In the genomic region with DNA sequence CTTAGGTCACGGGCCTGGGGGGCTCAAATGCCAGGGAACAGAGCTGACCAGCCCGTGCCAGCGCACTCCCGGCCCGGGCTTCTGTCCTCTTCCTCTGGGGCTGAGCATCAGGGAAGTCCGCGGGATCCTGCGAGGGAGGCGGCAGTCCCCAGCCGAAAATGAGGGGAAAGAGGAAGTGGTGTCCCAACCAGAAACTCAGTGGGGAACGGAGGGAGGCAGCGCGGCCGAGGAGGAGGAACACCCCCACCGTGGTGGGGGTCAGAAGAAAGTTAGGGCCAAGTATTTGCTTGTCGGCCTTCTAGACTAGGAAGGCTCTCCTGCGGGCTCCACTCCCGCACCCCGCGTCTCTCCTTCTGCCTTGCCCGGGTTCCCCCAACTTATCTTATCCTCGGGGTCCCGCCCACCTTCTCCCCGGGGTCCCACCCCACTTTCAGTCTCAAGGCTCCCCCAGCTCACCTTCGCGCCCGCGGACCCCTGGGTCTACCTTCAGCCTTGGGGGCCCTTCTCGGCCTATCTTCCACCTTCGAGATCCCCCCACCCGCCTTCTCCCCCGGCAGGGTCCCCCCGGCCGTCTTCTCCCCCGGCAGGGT, we compare ENCODE assay signal across 1 cellular context.
TF ChIP-seq lines count a peak whose summit lies in the region.

No MANE protein-coding gene starts in this region.

TF ChIP-seq in GM12878, 131 proteins besides CTCF, POLR2A, EP300 and RAD21 (continued from another document and continues in another):
- TF ChIP-seq, protein P1, sequence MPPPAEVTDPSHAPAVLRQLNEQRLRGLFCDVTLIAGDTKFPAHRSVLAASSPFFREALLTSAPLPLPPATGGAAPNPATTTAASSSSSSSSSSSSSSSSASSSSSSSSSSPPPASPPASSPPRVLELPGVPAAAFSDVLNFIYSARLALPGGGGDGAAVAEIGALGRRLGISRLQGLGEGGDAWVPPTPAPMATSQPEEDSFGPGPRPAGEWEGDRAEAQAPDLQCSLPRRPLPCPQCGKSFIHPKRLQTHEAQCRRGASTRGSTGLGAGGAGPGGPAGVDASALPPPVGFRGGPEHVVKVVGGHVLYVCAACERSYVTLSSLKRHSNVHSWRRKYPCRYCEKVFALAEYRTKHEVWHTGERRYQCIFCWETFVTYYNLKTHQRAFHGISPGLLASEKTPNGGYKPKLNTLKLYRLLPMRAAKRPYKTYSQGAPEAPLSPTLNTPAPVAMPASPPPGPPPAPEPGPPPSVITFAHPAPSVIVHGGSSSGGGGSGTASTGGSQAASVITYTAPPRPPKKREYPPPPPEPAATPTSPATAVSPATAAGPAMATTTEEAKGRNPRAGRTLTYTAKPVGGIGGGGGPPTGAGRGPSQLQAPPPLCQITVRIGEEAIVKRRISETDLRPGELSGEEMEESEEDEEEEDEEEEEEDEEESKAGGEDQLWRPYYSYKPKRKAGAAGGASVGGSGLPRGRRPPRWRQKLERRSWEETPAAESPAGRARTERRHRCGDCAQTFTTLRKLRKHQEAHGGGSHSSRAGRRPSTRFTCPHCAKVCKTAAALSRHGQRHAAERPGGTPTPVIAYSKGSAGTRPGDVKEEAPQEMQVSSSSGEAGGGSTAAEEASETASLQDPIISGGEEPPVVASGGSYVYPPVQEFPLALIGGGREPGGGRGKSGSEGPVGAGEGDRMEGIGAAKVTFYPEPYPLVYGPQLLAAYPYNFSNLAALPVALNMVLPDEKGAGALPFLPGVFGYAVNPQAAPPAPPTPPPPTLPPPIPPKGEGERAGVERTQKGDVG (CRISPR knock-in tag; IDR thresholded peaks at IDR 0.05), result no peak
- TF ChIP-seq, protein P2, sequence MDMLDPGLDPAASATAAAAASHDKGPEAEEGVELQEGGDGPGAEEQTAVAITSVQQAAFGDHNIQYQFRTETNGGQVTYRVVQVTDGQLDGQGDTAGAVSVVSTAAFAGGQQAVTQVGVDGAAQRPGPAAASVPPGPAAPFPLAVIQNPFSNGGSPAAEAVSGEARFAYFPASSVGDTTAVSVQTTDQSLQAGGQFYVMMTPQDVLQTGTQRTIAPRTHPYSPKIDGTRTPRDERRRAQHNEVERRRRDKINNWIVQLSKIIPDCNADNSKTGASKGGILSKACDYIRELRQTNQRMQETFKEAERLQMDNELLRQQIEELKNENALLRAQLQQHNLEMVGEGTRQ (IDR thresholded peaks at IDR 0.05; ENCODE audit: borderline replicate concordance, low read depth, low read length), result no peak
- TF ChIP-seq RFX5 (IDR thresholded peaks at IDR 0.05; ENCODE audit: low read depth, low read length), result no peak
- no peak for TF ChIP-seq FOXM1 (IDR thresholded peaks at IDR 0.05; ENCODE audit: low read depth, low read length)
- peak; percentile 41; the same call in 1 of the 2 replicates for TF ChIP-seq MTA2 (IDR thresholded peaks at IDR 0.05; ENCODE audit: low read depth)
- TF ChIP-seq SUPT20H (IDR thresholded peaks at IDR 0.05; ENCODE audit: borderline replicate concordance, control insufficient read depth, low read depth, low read length), result no peak
- TF ChIP-seq FOXK2 (IDR thresholded peaks at IDR 0.05), result no peak
- no peak for TF ChIP-seq SREBF2 (IDR thresholded peaks at IDR 0.05; ENCODE audit: low read length)
- TF ChIP-seq, protein P3, sequence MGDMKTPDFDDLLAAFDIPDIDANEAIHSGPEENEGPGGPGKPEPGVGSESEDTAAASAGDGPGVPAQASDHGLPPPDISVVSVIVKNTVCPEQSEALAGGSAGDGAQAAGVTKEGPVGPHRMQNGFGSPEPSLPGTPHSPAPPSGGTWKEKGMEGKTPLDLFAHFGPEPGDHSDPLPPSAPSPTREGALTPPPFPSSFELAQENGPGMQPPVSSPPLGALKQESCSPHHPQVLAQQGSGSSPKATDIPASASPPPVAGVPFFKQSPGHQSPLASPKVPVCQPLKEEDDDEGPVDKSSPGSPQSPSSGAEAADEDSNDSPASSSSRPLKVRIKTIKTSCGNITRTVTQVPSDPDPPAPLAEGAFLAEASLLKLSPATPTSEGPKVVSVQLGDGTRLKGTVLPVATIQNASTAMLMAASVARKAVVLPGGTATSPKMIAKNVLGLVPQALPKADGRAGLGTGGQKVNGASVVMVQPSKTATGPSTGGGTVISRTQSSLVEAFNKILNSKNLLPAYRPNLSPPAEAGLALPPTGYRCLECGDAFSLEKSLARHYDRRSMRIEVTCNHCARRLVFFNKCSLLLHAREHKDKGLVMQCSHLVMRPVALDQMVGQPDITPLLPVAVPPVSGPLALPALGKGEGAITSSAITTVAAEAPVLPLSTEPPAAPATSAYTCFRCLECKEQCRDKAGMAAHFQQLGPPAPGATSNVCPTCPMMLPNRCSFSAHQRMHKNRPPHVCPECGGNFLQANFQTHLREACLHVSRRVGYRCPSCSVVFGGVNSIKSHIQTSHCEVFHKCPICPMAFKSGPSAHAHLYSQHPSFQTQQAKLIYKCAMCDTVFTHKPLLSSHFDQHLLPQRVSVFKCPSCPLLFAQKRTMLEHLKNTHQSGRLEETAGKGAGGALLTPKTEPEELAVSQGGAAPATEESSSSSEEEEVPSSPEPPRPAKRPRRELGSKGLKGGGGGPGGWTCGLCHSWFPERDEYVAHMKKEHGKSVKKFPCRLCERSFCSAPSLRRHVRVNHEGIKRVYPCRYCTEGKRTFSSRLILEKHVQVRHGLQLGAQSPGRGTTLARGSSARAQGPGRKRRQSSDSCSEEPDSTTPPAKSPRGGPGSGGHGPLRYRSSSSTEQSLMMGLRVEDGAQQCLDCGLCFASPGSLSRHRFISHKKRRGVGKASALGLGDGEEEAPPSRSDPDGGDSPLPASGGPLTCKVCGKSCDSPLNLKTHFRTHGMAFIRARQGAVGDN (IDR thresholded peaks at IDR 0.05), result no peak
- TF ChIP-seq PAX8 (IDR thresholded peaks at IDR 0.05), result no peak
- TF ChIP-seq POLR2AphosphoS5 (IDR thresholded peaks at IDR 0.05; ENCODE audit: low read length), result peak; percentile 83
- no peak for TF ChIP-seq SIN3A (IDR thresholded peaks at IDR 0.05; ENCODE audit: low read depth, low read length)
- TF ChIP-seq HDAC2 (IDR thresholded peaks at IDR 0.05), result no peak
- no peak for TF ChIP-seq LARP7 (IDR thresholded peaks at IDR 0.05)
- TF ChIP-seq NR2C2 (IDR thresholded peaks at IDR 0.05; ENCODE audit: borderline replicate concordance, control insufficient read depth, insufficient read length, low read depth), result no peak
- TF ChIP-seq NFXL1 (IDR thresholded peaks at IDR 0.05; ENCODE audit: borderline replicate concordance), result no peak
- TF ChIP-seq, protein P4, sequence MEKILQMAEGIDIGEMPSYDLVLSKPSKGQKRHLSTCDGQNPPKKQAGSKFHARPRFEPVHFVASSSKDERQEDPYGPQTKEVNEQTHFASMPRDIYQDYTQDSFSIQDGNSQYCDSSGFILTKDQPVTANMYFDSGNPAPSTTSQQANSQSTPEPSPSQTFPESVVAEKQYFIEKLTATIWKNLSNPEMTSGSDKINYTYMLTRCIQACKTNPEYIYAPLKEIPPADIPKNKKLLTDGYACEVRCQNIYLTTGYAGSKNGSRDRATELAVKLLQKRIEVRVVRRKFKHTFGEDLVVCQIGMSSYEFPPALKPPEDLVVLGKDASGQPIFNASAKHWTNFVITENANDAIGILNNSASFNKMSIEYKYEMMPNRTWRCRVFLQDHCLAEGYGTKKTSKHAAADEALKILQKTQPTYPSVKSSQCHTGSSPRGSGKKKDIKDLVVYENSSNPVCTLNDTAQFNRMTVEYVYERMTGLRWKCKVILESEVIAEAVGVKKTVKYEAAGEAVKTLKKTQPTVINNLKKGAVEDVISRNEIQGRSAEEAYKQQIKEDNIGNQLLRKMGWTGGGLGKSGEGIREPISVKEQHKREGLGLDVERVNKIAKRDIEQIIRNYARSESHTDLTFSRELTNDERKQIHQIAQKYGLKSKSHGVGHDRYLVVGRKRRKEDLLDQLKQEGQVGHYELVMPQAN (conservative IDR thresholded peaks at IDR 0.05), result peak; percentile 50; the same call in 1 of the 2 replicates
- TF ChIP-seq SPI1 (IDR thresholded peaks at IDR 0.05; ENCODE audit: borderline replicate concordance, insufficient read depth, low read depth, low read length), result peak; percentile 94
- no peak for TF ChIP-seq FOS (IDR thresholded peaks at IDR 0.05; ENCODE audit: borderline replicate concordance, extremely low read depth, insufficient read length)
- TF ChIP-seq, protein P5, sequence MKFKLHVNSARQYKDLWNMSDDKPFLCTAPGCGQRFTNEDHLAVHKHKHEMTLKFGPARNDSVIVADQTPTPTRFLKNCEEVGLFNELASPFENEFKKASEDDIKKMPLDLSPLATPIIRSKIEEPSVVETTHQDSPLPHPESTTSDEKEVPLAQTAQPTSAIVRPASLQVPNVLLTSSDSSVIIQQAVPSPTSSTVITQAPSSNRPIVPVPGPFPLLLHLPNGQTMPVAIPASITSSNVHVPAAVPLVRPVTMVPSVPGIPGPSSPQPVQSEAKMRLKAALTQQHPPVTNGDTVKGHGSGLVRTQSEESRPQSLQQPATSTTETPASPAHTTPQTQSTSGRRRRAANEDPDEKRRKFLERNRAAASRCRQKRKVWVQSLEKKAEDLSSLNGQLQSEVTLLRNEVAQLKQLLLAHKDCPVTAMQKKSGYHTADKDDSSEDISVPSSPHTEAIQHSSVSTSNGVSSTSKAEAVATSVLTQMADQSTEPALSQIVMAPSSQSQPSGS (IDR thresholded peaks at IDR 0.05; ENCODE audit: low read length), result no peak
- TF ChIP-seq TCF12 (IDR thresholded peaks at IDR 0.05; ENCODE audit: low read depth, low read length), result 0 out of 2 replicates have a peak, but pooled peaks have one; percentile 11
- no peak for TF ChIP-seq SMARCA5 (IDR thresholded peaks at IDR 0.05)
- TF ChIP-seq CREM (IDR thresholded peaks at IDR 0.05; ENCODE audit: low read depth), result no peak; the same call in 1 of the 2 replicates
- TF ChIP-seq MYC (IDR thresholded peaks at IDR 0.05; ENCODE audit: insufficient read depth, insufficient read length, insufficient replicate concordance, low read length, severe bottlenecking), result no peak
- TF ChIP-seq, protein P6, sequence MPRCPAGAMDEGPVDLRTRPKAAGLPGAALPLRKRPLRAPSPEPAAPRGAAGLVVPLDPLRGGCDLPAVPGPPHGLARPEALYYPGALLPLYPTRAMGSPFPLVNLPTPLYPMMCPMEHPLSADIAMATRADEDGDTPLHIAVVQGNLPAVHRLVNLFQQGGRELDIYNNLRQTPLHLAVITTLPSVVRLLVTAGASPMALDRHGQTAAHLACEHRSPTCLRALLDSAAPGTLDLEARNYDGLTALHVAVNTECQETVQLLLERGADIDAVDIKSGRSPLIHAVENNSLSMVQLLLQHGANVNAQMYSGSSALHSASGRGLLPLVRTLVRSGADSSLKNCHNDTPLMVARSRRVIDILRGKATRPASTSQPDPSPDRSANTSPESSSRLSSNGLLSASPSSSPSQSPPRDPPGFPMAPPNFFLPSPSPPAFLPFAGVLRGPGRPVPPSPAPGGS (IDR thresholded peaks at IDR 0.05; ENCODE audit: borderline replicate concordance, insufficient read depth, low read depth, low read length, poor library complexity, severe bottlenecking), result no peak
- TF ChIP-seq IKZF1 (conservative IDR thresholded peaks at IDR 0.05), result peak; percentile 77
- no peak for TF ChIP-seq SIX5 (IDR thresholded peaks at IDR 0.05; ENCODE audit: low read depth, low read length, severe bottlenecking)
- TF ChIP-seq, protein P7, sequence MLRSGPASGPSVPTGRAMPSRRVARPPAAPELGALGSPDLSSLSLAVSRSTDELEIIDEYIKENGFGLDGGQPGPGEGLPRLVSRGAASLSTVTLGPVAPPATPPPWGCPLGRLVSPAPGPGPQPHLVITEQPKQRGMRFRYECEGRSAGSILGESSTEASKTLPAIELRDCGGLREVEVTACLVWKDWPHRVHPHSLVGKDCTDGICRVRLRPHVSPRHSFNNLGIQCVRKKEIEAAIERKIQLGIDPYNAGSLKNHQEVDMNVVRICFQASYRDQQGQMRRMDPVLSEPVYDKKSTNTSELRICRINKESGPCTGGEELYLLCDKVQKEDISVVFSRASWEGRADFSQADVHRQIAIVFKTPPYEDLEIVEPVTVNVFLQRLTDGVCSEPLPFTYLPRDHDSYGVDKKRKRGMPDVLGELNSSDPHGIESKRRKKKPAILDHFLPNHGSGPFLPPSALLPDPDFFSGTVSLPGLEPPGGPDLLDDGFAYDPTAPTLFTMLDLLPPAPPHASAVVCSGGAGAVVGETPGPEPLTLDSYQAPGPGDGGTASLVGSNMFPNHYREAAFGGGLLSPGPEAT (IDR thresholded peaks at IDR 0.05; ENCODE audit: low read depth), result peak; percentile 53
- no peak for TF ChIP-seq ZSCAN29 (IDR thresholded peaks at IDR 0.05)
- TF ChIP-seq SREBF1 (IDR thresholded peaks at IDR 0.05; ENCODE audit: low read length), result no peak
- TF ChIP-seq, protein P8, sequence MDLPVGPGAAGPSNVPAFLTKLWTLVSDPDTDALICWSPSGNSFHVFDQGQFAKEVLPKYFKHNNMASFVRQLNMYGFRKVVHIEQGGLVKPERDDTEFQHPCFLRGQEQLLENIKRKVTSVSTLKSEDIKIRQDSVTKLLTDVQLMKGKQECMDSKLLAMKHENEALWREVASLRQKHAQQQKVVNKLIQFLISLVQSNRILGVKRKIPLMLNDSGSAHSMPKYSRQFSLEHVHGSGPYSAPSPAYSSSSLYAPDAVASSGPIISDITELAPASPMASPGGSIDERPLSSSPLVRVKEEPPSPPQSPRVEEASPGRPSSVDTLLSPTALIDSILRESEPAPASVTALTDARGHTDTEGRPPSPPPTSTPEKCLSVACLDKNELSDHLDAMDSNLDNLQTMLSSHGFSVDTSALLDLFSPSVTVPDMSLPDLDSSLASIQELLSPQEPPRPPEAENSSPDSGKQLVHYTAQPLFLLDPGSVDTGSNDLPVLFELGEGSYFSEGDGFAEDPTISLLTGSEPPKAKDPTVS (IDR thresholded peaks at IDR 0.05; ENCODE audit: low read depth, low read length), result no peak
- TF ChIP-seq SMAD1 (IDR thresholded peaks at IDR 0.05; ENCODE audit: low read depth, partially characterized antibody), result no peak
- 0 out of 2 replicates have a peak, but pooled peaks have one; percentile 25 for TF ChIP-seq YY1 (IDR thresholded peaks at IDR 0.05; ENCODE audit: low read depth, low read length)
- no peak for TF ChIP-seq SRF (IDR thresholded peaks at IDR 0.05; ENCODE audit: low read depth in 2 of 2, low read length in 2 of 2)
- TF ChIP-seq SUZ12 (IDR thresholded peaks at IDR 0.05; ENCODE audit: unreplicated experiment), result no peak
- TF ChIP-seq TAF1 (IDR thresholded peaks at IDR 0.05; ENCODE audit: borderline replicate concordance, low read depth, low read length), result no peak
- no peak for TF ChIP-seq NR2F1 (conservative IDR thresholded peaks at IDR 0.05)
- TF ChIP-seq EED (IDR thresholded peaks at IDR 0.05; ENCODE audit: low read depth), result peak; percentile 56; the same call in 1 of the 2 replicates
- no peak for TF ChIP-seq WRNIP1 (IDR thresholded peaks at IDR 0.05; ENCODE audit: borderline replicate concordance, low read depth, low read length)
- TF ChIP-seq IKZF2 (IDR thresholded peaks at IDR 0.05), result peak; percentile 67 to 77
- no peak for TF ChIP-seq NR2C1 (IDR thresholded peaks at IDR 0.05)
- TF ChIP-seq, protein P9, sequence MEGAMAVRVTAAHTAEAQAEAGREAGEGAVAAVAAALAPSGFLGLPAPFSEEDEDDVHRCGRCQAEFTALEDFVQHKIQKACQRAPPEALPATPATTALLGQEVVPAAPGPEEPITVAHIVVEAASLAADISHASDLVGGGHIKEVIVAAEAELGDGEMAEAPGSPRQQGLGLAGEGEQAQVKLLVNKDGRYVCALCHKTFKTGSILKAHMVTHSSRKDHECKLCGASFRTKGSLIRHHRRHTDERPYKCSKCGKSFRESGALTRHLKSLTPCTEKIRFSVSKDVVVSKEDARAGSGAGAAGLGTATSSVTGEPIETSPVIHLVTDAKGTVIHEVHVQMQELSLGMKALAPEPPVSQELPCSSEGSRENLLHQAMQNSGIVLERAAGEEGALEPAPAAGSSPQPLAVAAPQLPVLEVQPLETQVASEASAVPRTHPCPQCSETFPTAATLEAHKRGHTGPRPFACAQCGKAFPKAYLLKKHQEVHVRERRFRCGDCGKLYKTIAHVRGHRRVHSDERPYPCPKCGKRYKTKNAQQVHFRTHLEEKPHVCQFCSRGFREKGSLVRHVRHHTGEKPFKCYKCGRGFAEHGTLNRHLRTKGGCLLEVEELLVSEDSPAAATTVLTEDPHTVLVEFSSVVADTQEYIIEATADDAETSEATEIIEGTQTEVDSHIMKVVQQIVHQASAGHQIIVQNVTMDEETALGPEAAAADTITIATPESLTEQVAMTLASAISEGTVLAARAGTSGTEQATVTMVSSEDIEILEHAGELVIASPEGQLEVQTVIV (IDR thresholded peaks at IDR 0.05; ENCODE audit: borderline replicate concordance, partially characterized antibody), result no peak
